ENCODE assay signal across 11 cellular contexts in genomic region chr2:134692461-134692860, GRCh38. TPM values are rescaled to one million over a fixed set of nuclear protein-coding genes. Genes with fewer than 3 reads are reported as not detected.
DNase-seq lines count a peak whose midpoint lies in the region; ATAC-seq and TF ChIP-seq lines count a peak whose summit lies in the region.
"Had no signal": no experiment of that assay in that cellular context is flagged by ENCODE, and none has a peak within 500 bp of the region (broad histone marks: within the 10 kb centered on the region; RNA-seq: fewer than 3 reads in every experiment).

No MANE protein-coding gene starts in this region.

- peaks cover 3% of the 10 kb centered on the region for H3K27me3 Mint-ChIP-seq in CD8-positive, alpha-beta T cell (ENCODE audit: low read depth)
- no peaks in the 10 kb centered on the region for H3K27me3 Mint-ChIP-seq in activated B cell treated with CpG ODN at 0.5 μM for 24 hours

- intact Hi-C loops in CD8-positive, alpha-beta T cell (cut with DNase I, micrococcal nuclease): loop anchor here (1.0 to 10.0 kb wide), 5 partner anchors 35 to 240 kb away; no protein-coding TSS in a partner anchor
- intact Hi-C loops in activated B cell treated with CpG ODN at 0.5 μM for 24 hours (cut with micrococcal nuclease): loop anchor here (1.0 to 5.0 kb wide), 5 partner anchors 70 to 241 kb away; no protein-coding TSS in a partner anchor

- no peak overlapping the region for H3K27ac ChIP-seq in CD8-positive, alpha-beta T cell (ENCODE audit: low read depth, low read length)
- H3K27ac ChIP-seq in mesenchymal stem cell (ENCODE audit: low read length, poor library complexity, severe bottlenecking): no peak overlapping the region
- H3K27ac ChIP-seq: BLaER1, lower lobe of right lung had no signal

- no peak overlapping the region for H3K4me3 ChIP-seq in CD8-positive, alpha-beta T cell (ENCODE audit: low read depth, low read length)
- no peak overlapping the region for H3K4me3 ChIP-seq in mesenchymal stem cell (ENCODE audit: insufficient read depth in 1 of 2, low read depth in 1 of 2, low read length in 2 of 2)
- H3K4me3 ChIP-seq: BLaER1, lower lobe of right lung had no signal

- H3K23ac ChIP-seq in mesenchymal stem cell (ENCODE audit: low read length in 2 of 2): no peak overlapping the region

- no peaks in the 10 kb centered on the region for H3K4me1 ChIP-seq in CD8-positive, alpha-beta T cell (ENCODE audit: insufficient read depth, low read length)
- peaks cover 3% of the 10 kb centered on the region for H3K4me1 ChIP-seq in mesenchymal stem cell (ENCODE audit: control insufficient read depth, insufficient read depth, low read depth, low read length)
- H3K4me1 ChIP-seq: BLaER1, lower lobe of right lung had no signal

- no peak overlapping the region for H2BK12ac ChIP-seq in mesenchymal stem cell (ENCODE audit: low read length in 2 of 2)

- H3K14ac ChIP-seq in mesenchymal stem cell (ENCODE audit: low read length in 2 of 2): no peak overlapping the region

- no peak overlapping the region for H2AFZ ChIP-seq in mesenchymal stem cell (ENCODE audit: low read depth, low read length)

- H3K79me1 ChIP-seq in mesenchymal stem cell (replicated peaks; ENCODE audit: low read length, poor library complexity, severe bottlenecking): peaks cover 26% of the 10 kb centered on the region

- no peak overlapping the region for H4K91ac ChIP-seq in mesenchymal stem cell (ENCODE audit: low read length)

- H3K4me3 Mint-ChIP-seq in CD8-positive, alpha-beta T cell: no peak overlapping the region
- H3K4me3 Mint-ChIP-seq in activated B cell treated with CpG ODN at 0.5 μM for 24 hours: no peak overlapping the region
- H3K4me3 Mint-ChIP-seq: activated naive CD8-positive, alpha-beta T cell treated with anti-CD3 and anti-CD28 coated beads, Interleukin-2, amount 50 U/mL, for 24 hours had no signal

- H3K36me3 ChIP-seq in CD8-positive, alpha-beta T cell (ENCODE audit: insufficient read depth, low read length): no peaks in the 10 kb centered on the region
- H3K36me3 ChIP-seq in mesenchymal stem cell (ENCODE audit: control insufficient read depth in 1 of 2, insufficient read depth in 2 of 2, low read depth in 1 of 2, low read length in 2 of 2): peaks cover 0 to 6% of the 10 kb centered on the region in 2 experiments
- H3K36me3 ChIP-seq: BLaER1, lower lobe of right lung had no signal

- H3K4ac ChIP-seq in mesenchymal stem cell (ENCODE audit: low read depth in 1 of 2, low read length in 2 of 2): no peak overlapping the region

- H2AK5ac ChIP-seq in mesenchymal stem cell (ENCODE audit: low read length, severe bottlenecking): no peak overlapping the region

- peak; percentile 65 for ATAC-seq in CD8-positive, alpha-beta T cell
- ATAC-seq in GM18867 (IDR thresholded peaks at IDR 0.05; ENCODE audit: unreplicated experiment) (peak; percentile 71), HG03103 (IDR thresholded peaks at IDR 0.05; ENCODE audit: low read depth, unreplicated experiment) (peak; percentile 85), activated B cell treated with CpG ODN at 0.5 μM for 24 hours (ENCODE audit: low read depth) (peak; percentile 84)
- ATAC-seq: activated naive CD8-positive, alpha-beta T cell treated with anti-CD3 and anti-CD28 coated beads, Interleukin-2, amount 50 U/mL, for 24 hours had no signal

- no peak overlapping the region for H2BK5ac ChIP-seq in mesenchymal stem cell (ENCODE audit: low read depth, low read length, poor library complexity, severe bottlenecking)

- no peaks in the 10 kb centered on the region for H3K9me3 ChIP-seq in CD8-positive, alpha-beta T cell (ENCODE audit: low read length)
- no peaks in the 10 kb centered on the region for H3K9me3 ChIP-seq in mesenchymal stem cell (ENCODE audit: control insufficient read depth, low read length)
- H3K9me3 ChIP-seq: BLaER1, lower lobe of right lung had no signal

- no peaks in the 10 kb centered on the region for H3K36me3 Mint-ChIP-seq in CD8-positive, alpha-beta T cell
- H3K36me3 Mint-ChIP-seq in activated B cell treated with CpG ODN at 0.5 μM for 24 hours (ENCODE audit: low read depth): no peaks in the 10 kb centered on the region

- WGBS in mesenchymal stem cell: 47% methylated on average over 5 of the region's 5 CpGs

- H4K8ac ChIP-seq in mesenchymal stem cell (ENCODE audit: low read length): no peak overlapping the region

- no peak overlapping the region for H3K9ac ChIP-seq in mesenchymal stem cell (ENCODE audit: low read length)
- H3K9ac ChIP-seq: BLaER1 had no signal

- no peaks in the 10 kb centered on the region for H3K9me3 Mint-ChIP-seq in CD8-positive, alpha-beta T cell
- H3K9me3 Mint-ChIP-seq in activated B cell treated with CpG ODN at 0.5 μM for 24 hours: no peaks in the 10 kb centered on the region
- H3K9me3 Mint-ChIP-seq: activated naive CD8-positive, alpha-beta T cell treated with anti-CD3 and anti-CD28 coated beads, Interleukin-2, amount 50 U/mL, for 24 hours had no signal

- peak in 1 of 7 experiments; percentile 30 for DNase-seq in CD8-positive, alpha-beta T cell
- DNase-seq in activated B cell treated with CpG ODN at 0.5 μM for 24 hours (no peak), mesenchymal stem cell (no peak), GM19238 (ENCODE audit: insufficient read length, low spot score) (no peak), mesenteric fat pad (ENCODE audit: low spot score) (no peak), iPS-NIHi7 (ENCODE audit: extremely low spot score) (no peak)
- DNase-seq: activated naive CD8-positive, alpha-beta T cell treated with anti-CD3 and anti-CD28 coated beads, Interleukin-2, amount 50 U/mL, for 24 hours; lower lobe of right lung had no signal

- H2BK15ac ChIP-seq in mesenchymal stem cell (ENCODE audit: low read depth, poor library complexity, severe bottlenecking): no peak overlapping the region

- POLR2A ChIA-PET in CD8-positive, alpha-beta T cell (lab: Charles Lee): interaction anchor here (0.6 kb wide), 1 partner anchor 121 kb away, joined by 3 read pairs; no protein-coding TSS in a partner anchor
- POLR2A ChIA-PET in activated B cell treated with CpG ODN at 0.5 μM for 24 hours (lab: Charles Lee): no interaction called here

- no peak overlapping the region for H3K4me2 ChIP-seq in mesenchymal stem cell (ENCODE audit: low read length, poor library complexity, severe bottlenecking)
- H3K4me2 ChIP-seq: BLaER1 had no signal

- H3K27ac Mint-ChIP-seq in CD8-positive, alpha-beta T cell: no peak overlapping the region
- H3K27ac Mint-ChIP-seq in activated B cell treated with CpG ODN at 0.5 μM for 24 hours: no peak overlapping the region
- H3K27ac Mint-ChIP-seq: activated naive CD8-positive, alpha-beta T cell treated with anti-CD3 and anti-CD28 coated beads, Interleukin-2, amount 50 U/mL, for 24 hours had no signal

- CTCF ChIA-PET in CD8-positive, alpha-beta T cell (lab: Charles Lee): interaction anchor here (0.7 kb wide), 1 partner anchor 22 kb away, joined by 3 read pairs; no protein-coding TSS in a partner anchor
- CTCF ChIA-PET in activated B cell treated with CpG ODN at 0.5 μM for 24 hours (lab: Charles Lee): no interaction called here

- peak; percentile 19 for TF ChIP-seq CTCF in CD8-positive, alpha-beta T cell (IDR thresholded peaks at IDR 0.05)
- TF ChIP-seq CTCF in activated B cell treated with CpG ODN at 0.5 μM for 24 hours (IDR thresholded peaks at IDR 0.05): no peak

- no peak overlapping the region for H2BK120ac ChIP-seq in mesenchymal stem cell (ENCODE audit: low read depth, low read length)

- H3K18ac ChIP-seq in mesenchymal stem cell (ENCODE audit: low read depth in 1 of 2, low read length in 2 of 2): no peak overlapping the region

- H3K4me1 Mint-ChIP-seq in CD8-positive, alpha-beta T cell (ENCODE audit: low read depth): no peaks in the 10 kb centered on the region
- H3K4me1 Mint-ChIP-seq in activated B cell treated with CpG ODN at 0.5 μM for 24 hours: peaks cover 9% of the 10 kb centered on the region
- H3K4me1 Mint-ChIP-seq: activated naive CD8-positive, alpha-beta T cell treated with anti-CD3 and anti-CD28 coated beads, Interleukin-2, amount 50 U/mL, for 24 hours had no signal

- H3K27me3 ChIP-seq in CD8-positive, alpha-beta T cell (ENCODE audit: insufficient read depth, low read length): no peaks in the 10 kb centered on the region
- H3K27me3 ChIP-seq in mesenchymal stem cell (ENCODE audit: control insufficient read depth in 1 of 2, insufficient read depth in 1 of 2, low read length in 2 of 2): peaks cover 0 to 19% of the 10 kb centered on the region in 2 experiments
- H3K27me3 ChIP-seq: BLaER1 had no signal

RNA-seq across cellular contexts. Expression of gene TMEM163, which starts 26.3 kb away (rescaled TPM):
- total RNA-seq in CD8-positive, alpha-beta T cell: under 1 TPM; 0.14 to 0.19 TPM
- total RNA-seq in activated B cell treated with CpG ODN at 0.5 μM for 24 hours (4.4 and 6.0 TPM in 2 replicates), mesenteric fat pad (1.9 TPM)
- 0.07 TPM for polyA plus RNA-seq in mesenchymal stem cell (2013, experiment 1 of 2)
- polyA plus RNA-seq in mesenchymal stem cell (2013, experiment 2 of 2): 0.05 TPM
